9 cellular contexts compared by ENCODE assay signal in genomic region chr16:29745126-29745852, GRCh38. TPM values are rescaled to one million over a fixed set of nuclear protein-coding genes. Genes with fewer than 3 reads are reported as not detected.
DNase-seq lines count a peak whose midpoint lies in the region; ATAC-seq and TF ChIP-seq lines count a peak whose summit lies in the region.
"Had no signal": no experiment of that assay in that cellular context is flagged by ENCODE, and none has a peak within 500 bp of the region (broad histone marks: within the 10 kb centered on the region; RNA-seq: fewer than 3 reads in every experiment).

No MANE protein-coding gene starts in this region.

- no peak for TF ChIP-seq POLR2A in testis (IDR thresholded peaks at IDR 0.05)

- peak overlapping the region in 1 of 2 donors; percentile 55 for H3K4me3 ChIP-seq in ascending aorta
- H3K4me3 ChIP-seq in testis, result no peak overlapping the region

- peaks cover 33 to 57% (median 34%) of the 10 kb centered on the region in 3 donors for H3K4me1 Mint-ChIP-seq in IgD-negative memory B cell
- peaks cover 77% of the 10 kb centered on the region for H3K4me1 Mint-ChIP-seq in activated T-cell treated with anti-CD3 and anti-CD28 coated beads, Interleukin-2, amount 50 U/mL, for 4 hours (ENCODE audit: low read depth)
- peaks cover 39% of the 10 kb centered on the region for H3K4me1 Mint-ChIP-seq in memory B cell

- H3K9me3 ChIP-seq in ascending aorta (no peaks in the 10 kb centered on the region), testis (no peaks in the 10 kb centered on the region)

- H3K9me3 Mint-ChIP-seq in IgD-negative memory B cell, result peaks cover 0 to 4% (median 0%) of the 10 kb centered on the region in 3 donors
- no peaks in the 10 kb centered on the region for H3K9me3 Mint-ChIP-seq in activated T-cell treated with anti-CD3 and anti-CD28 coated beads, Interleukin-2, amount 50 U/mL, for 4 hours
- no peaks in the 10 kb centered on the region for H3K9me3 Mint-ChIP-seq in memory B cell

- TF ChIP-seq CTCF in ascending aorta (IDR thresholded peaks at IDR 0.05), result no peak
- no peak for TF ChIP-seq CTCF in testis (IDR thresholded peaks at IDR 0.05)

- intact Hi-C loops in ascending aorta (cut with DNase I) (no loop called here), testis (cut with DNase I; ENCODE audit: low total_unique reads) (no loop called here)

- 84 to 85% methylated on average over 16 of the region's 16 CpGs for WGBS in testis, 2 donors

- no peaks in the 10 kb centered on the region for H3K27me3 Mint-ChIP-seq in IgD-negative memory B cell
- H3K27me3 Mint-ChIP-seq in activated T-cell treated with anti-CD3 and anti-CD28 coated beads, Interleukin-2, amount 50 U/mL, for 4 hours (ENCODE audit: low read depth), result no peaks in the 10 kb centered on the region
- no peaks in the 10 kb centered on the region for H3K27me3 Mint-ChIP-seq in memory B cell

- ATAC-seq in activated T-cell treated with anti-CD3 and anti-CD28 coated beads, Interleukin-2, amount 50 U/mL, for 4 hours, result peak; percentile 64
- peak; percentile 58 for ATAC-seq in memory B cell (ENCODE audit: low read depth)

- H3K27ac Mint-ChIP-seq in IgD-negative memory B cell, result peak overlapping the region; percentile 96 to 100 (median 100)
- H3K27ac Mint-ChIP-seq in memory B cell, result peak overlapping the region; percentile 98

- H3K27ac ChIP-seq in ascending aorta, result no peak overlapping the region
- H3K27ac ChIP-seq in testis, result no peak overlapping the region
- H3K27ac ChIP-seq: 22Rv1 had no signal

- H3K36me3 Mint-ChIP-seq in IgD-negative memory B cell (peaks cover 14% of the 10 kb centered on the region), memory B cell (peaks cover 25% of the 10 kb centered on the region)
- peaks cover 29% of the 10 kb centered on the region for H3K36me3 Mint-ChIP-seq in activated T-cell treated with anti-CD3 and anti-CD28 coated beads, Interleukin-2, amount 50 U/mL, for 4 hours (ENCODE audit: insufficient read depth)

- H3K36me3 ChIP-seq in ascending aorta, result no peaks in the 10 kb centered on the region
- no peaks in the 10 kb centered on the region for H3K36me3 ChIP-seq in testis (ENCODE audit: low read depth, missing control alignments)

- no peaks in the 10 kb centered on the region for H3K27me3 ChIP-seq in ascending aorta
- H3K27me3 ChIP-seq in testis, result no peaks in the 10 kb centered on the region

- peak; percentile 30 for DNase-seq in NK-92 treated with Interleukin-12 subunit alpha and Interleukin-12 subunit beta, amount 100 ng/mL, for 24 hours (lab: John Stamatoyannopoulos, UW)
- DNase-seq in NK-92 (lab: John Stamatoyannopoulos, UW; ENCODE audit: unreplicated experiment), result no peak
- peak; percentile 38 for DNase-seq in activated T-cell treated with anti-CD3 and anti-CD28 coated beads, Interleukin-2, amount 50 U/mL, for 4 hours
- DNase-seq in memory B cell (ENCODE audit: low spot score in 2 of 2), result peak in 1 of 2 donors; percentile 43
- no peak for DNase-seq in NCI-H2227 (lab: John Stamatoyannopoulos, UW; ENCODE audit: unreplicated experiment)
- DNase-seq in ascending aorta (ENCODE audit: low spot score in 2 of 2), result no peak
- no peak for DNase-seq in testis

- H3K4me1 ChIP-seq in ascending aorta (no peaks in the 10 kb centered on the region), testis (no peaks in the 10 kb centered on the region)

- peak overlapping the region; percentile 92 to 99 (median 98) for H3K4me3 Mint-ChIP-seq in IgD-negative memory B cell
- peak overlapping the region; percentile 91 for H3K4me3 Mint-ChIP-seq in activated T-cell treated with anti-CD3 and anti-CD28 coated beads, Interleukin-2, amount 50 U/mL, for 4 hours
- peak overlapping the region; percentile 98 for H3K4me3 Mint-ChIP-seq in memory B cell

RNA-seq across cellular contexts. Expression of gene C16orf54, which starts 0.5 kb away (rescaled TPM):
- polyA plus RNA-seq in IgD-negative memory B cell (50.6 TPM), testis (ENCODE audit: insufficient read depth, low read depth, low replicate concordance) (1.1 TPM)
- total RNA-seq in activated T-cell treated with anti-CD3 and anti-CD28 coated beads, Interleukin-2, amount 50 U/mL, for 4 hours, result 1 to 10 TPM; 6.8 to 8.8 (median 7.2) TPM
- total RNA-seq in ascending aorta (0.21 TPM), testis (under 1 TPM; 0.31 to 0.79 TPM)

RNA-seq across cellular contexts. Expression of gene ZG16, which starts 32.8 kb away (rescaled TPM):
- not detected for polyA plus RNA-seq in IgD-negative memory B cell
- under 1 TPM in 1 of 3 donors, not detected in 2; 0.05 TPM for total RNA-seq in activated T-cell treated with anti-CD3 and anti-CD28 coated beads, Interleukin-2, amount 50 U/mL, for 4 hours
- total RNA-seq in ascending aorta, result 0.21 TPM
- total RNA-seq in testis, result under 1 TPM in 1 of 2 donors, not detected in 1; 0.12 TPM
- polyA plus RNA-seq in testis (ENCODE audit: insufficient read depth, low read depth, low replicate concordance), result not detected

RNA-seq across cellular contexts. Expression of gene KIF22, which starts 45.3 kb away (rescaled TPM):
- polyA plus RNA-seq in IgD-negative memory B cell (34.7 TPM), testis (ENCODE audit: insufficient read depth, low read depth, low replicate concordance) (69.6 TPM)
- total RNA-seq in activated T-cell treated with anti-CD3 and anti-CD28 coated beads, Interleukin-2, amount 50 U/mL, for 4 hours, result 10 to 100 TPM; 73.5 to 82.2 (median 79.7) TPM
- total RNA-seq in ascending aorta (28.6 TPM), testis (10 to 100 TPM; 79.8 to 85.1 TPM)

Comparison
In these comparisons a context has a peak if more than half of its experiments do, and no peak if none do; other contexts are left out.
1. DNase-seq: peak in NK-92 treated with Interleukin-12 subunit alpha and Interleukin-12 subunit beta, amount 100 ng/mL, for 24 hours (single experiment) and activated T-cell treated with anti-CD3 and anti-CD28 coated beads, Interleukin-2, amount 50 U/mL, for 4 hours (single experiment); none in NK-92 (single experiment), NCI-H2227 (single experiment), ascending aorta (0 of 2) and testis (single experiment).
2. Peak in every context shown above with its lines, with median percentiles within 50 percentile points of each other: H3K4me3 Mint-ChIP-seq.